27 cellular contexts compared by ENCODE assay signal in the genomic region with DNA sequence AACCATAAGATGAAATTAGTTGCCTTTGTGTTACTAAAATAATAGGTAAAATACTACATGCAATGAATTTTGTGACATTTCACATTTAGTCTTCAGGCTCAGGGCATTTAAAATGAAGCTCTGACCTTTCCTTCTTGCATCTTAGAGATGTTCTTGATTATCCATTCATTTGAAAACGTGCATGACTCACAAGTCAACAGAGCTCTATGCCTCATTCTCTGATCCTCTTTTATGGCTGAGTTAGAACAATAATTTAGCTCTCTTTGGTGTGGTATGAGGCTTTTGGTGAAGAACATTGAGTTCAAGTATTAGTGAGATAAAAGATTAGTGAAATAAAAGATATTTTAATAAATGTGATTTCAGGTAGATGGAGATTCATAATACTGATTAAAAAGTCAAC.
"Had no signal": no experiment of that assay in that cellular context is flagged by ENCODE, and none has a peak within 500 bp of the region (broad histone marks: within the 10 kb centered on the region; RNA-seq: fewer than 3 reads in every experiment).

No MANE protein-coding gene starts in this region.

- H3K9me3 ChIP-seq: SJCRH30 had no signal

- H3K27ac ChIP-seq: brain microvascular endothelial cell, SJCRH30, SK-N-MC had no signal

- FAIRE-seq: colon, TTC549 had no signal

- H3K36me3 ChIP-seq: brain microvascular endothelial cell, SJCRH30 had no signal

- H3K4me3 ChIP-seq: SJCRH30, SK-N-MC had no signal

- ATAC-seq: activated naive CD8-positive, alpha-beta T cell treated with anti-CD3 and anti-CD28 coated beads, Interleukin-2, amount 50 U/mL, for 24 hours; Panc1; WTC11 had no signal

- H3K4me1 ChIP-seq: SJCRH30 had no signal

- DNase-seq: activated CD4-positive, alpha-beta memory T cell treated with anti-CD3 and anti-CD28 coated beads, Interleukin-2, amount 10 ng/mL, durations not matched to agents 7 days and 5 days; activated CD4-positive, alpha-beta T cell treated with anti-CD3 and anti-CD28 coated beads for 4 hours; activated gamma-delta T cell treated with Interleukin-2 at 50 U/mL for 16 hours; activated naive CD4-positive, alpha-beta T cell treated with anti-CD3 and anti-CD28 coated beads, Interleukin-2, amount 10 ng/mL, durations not matched to agents 7 days and 5 days; activated naive CD8-positive, alpha-beta T cell treated with anti-CD3 and anti-CD28 coated beads, Interleukin-2, amount 50 U/mL, for 24 hours; activated T-cell treated with anti-CD3 and anti-CD28 coated beads, Interleukin-2, amount 50 U/mL, for 24 hours; anterior cingulate cortex; brain microvascular endothelial cell; central memory CD4-positive, alpha-beta T cell; NCI-H1092 treated with DMSO at 0.1 percent for 48 hours; NCI-H1417; NCI-H146; NCI-H187; NCI-H2081; NCI-H226; NCI-H446 treated with DMSO at 0.1 percent for 48 hours; NCI-H524; NCI-H69; NCI-H82; SHP77; SJCRH30; T1000 had no signal

- H3K27me3 ChIP-seq: brain microvascular endothelial cell, SJCRH30 had no signal
